Comparison of ENCODE assay signal across 32 cellular contexts in the genomic region with DNA sequence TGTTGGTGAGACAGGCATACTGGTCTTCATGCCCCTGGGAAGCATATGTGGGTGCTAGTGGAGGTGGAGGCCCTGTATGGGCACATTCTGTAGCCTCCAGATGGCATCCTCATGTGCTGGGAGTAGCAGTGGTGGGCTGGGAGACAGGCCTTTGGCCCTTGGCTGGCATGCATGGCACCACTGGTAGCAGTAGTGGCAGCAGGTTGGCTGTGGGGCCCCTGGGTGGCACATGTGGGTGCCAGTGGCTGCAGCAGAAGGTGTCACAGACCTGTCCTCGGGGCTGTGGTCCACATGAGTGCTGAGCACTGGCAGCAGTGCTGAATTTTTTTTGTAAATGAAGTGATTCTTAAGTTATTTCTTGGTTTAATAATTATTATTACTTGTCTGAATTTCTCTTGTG.
"Had no signal": no experiment of that assay in that cellular context is flagged by ENCODE, and none has a peak within 500 bp of the region (broad histone marks: within the 10 kb centered on the region; RNA-seq: fewer than 3 reads in every experiment).

No MANE protein-coding gene starts in this region.

- H3K4me1 ChIP-seq: adrenal gland had no signal

- H3K4me3 ChIP-seq: adrenal gland, body of pancreas, esophagus squamous epithelium, gastroesophageal sphincter, heart right ventricle, hepatocyte had no signal

- H2AFZ ChIP-seq: hepatocyte had no signal

- H3K4me3 Mint-ChIP-seq: activated B cell treated with CpG ODN at 0.5 μM for 24 hours; activated CD8-positive, alpha-beta T cell treated with anti-CD3 and anti-CD28 coated beads for 36 hours; activated naive CD4-positive, alpha-beta T cell treated with anti-CD3 and anti-CD28 coated beads for 36 hours; activated naive CD4-positive, alpha-beta T cell treated with anti-CD3 and anti-CD28 coated beads, Interleukin-2, amount 50 U/mL, for 24 hours; activated naive CD8-positive, alpha-beta T cell treated with anti-CD3 and anti-CD28 coated beads for 36 hours; activated naive CD8-positive, alpha-beta T cell treated with anti-CD3 and anti-CD28 coated beads, Interleukin-2, amount 50 U/mL, for 24 hours; activated T-cell treated with anti-CD3 and anti-CD28 coated beads, Interleukin-2, amount 50 U/mL, for 4 hours; activated T-helper 17 cell treated with anti-CD3 and anti-CD28 coated beads, Interleukin-2, amount 50 U/mL, for 72 hours; effector memory CD8-positive, alpha-beta T cell; T-helper 2 cell treated with Interferon-gamma antibody and Interleukin-4, amounts not matched to agents 5 μg/mL and 100 μg/mL, for 36 hours had no signal

- H3K4me2 ChIP-seq: hepatocyte had no signal

- H3K9me3 ChIP-seq: adrenal gland, body of pancreas, gastroesophageal sphincter had no signal

- H3K27ac Mint-ChIP-seq: activated B cell treated with CpG ODN at 0.5 μM for 24 hours; activated CD8-positive, alpha-beta T cell treated with anti-CD3 and anti-CD28 coated beads for 36 hours; activated naive CD4-positive, alpha-beta T cell treated with anti-CD3 and anti-CD28 coated beads for 36 hours; activated naive CD4-positive, alpha-beta T cell treated with anti-CD3 and anti-CD28 coated beads, Interleukin-2, amount 50 U/mL, for 24 hours; activated naive CD8-positive, alpha-beta T cell treated with anti-CD3 and anti-CD28 coated beads for 36 hours; activated naive CD8-positive, alpha-beta T cell treated with anti-CD3 and anti-CD28 coated beads, Interleukin-2, amount 50 U/mL, for 24 hours; activated T-helper 17 cell treated with anti-CD3 and anti-CD28 coated beads, Interleukin-2, amount 50 U/mL, for 72 hours; effector memory CD8-positive, alpha-beta T cell; T-helper 2 cell treated with Interferon-gamma antibody and Interleukin-4, amounts not matched to agents 5 μg/mL and 100 μg/mL, for 36 hours had no signal

- H3K27me3 ChIP-seq: adrenal gland, body of pancreas, esophagus squamous epithelium, gastroesophageal sphincter, heart right ventricle, hepatocyte had no signal

- DNase-seq: activated B cell treated with CpG ODN at 0.5 μM for 24 hours; activated CD4-positive, alpha-beta T cell treated with anti-CD3 and anti-CD28 coated beads for 48 hours; activated CD4-positive, alpha-beta T cell treated with anti-CD3 and anti-CD28 coated beads, Interleukin-2, amount 50 U/mL, for 1 hour; activated CD4-positive, alpha-beta T cell treated with anti-CD3 and anti-CD28 coated beads, Interleukin-2, amount 50 U/mL, for 48 hours; activated CD8-positive, alpha-beta memory T cell treated with anti-CD3 and anti-CD28 coated beads for 24 hours; activated CD8-positive, alpha-beta T cell treated with anti-CD3 and anti-CD28 coated beads for 36 hours; activated effector memory CD4-positive, alpha-beta T cell treated with Interleukin-2 at 50 U/mL for 16 hours; activated gamma-delta T cell treated with Interleukin-2 at 50 U/mL for 16 hours; activated naive CD4-positive, alpha-beta T cell treated with anti-CD3 and anti-CD28 coated beads for 36 hours; activated naive CD8-positive, alpha-beta T cell treated with anti-CD3 and anti-CD28 coated beads for 36 hours; activated naive CD8-positive, alpha-beta T cell treated with anti-CD3 and anti-CD28 coated beads, Interleukin-2, amount 50 U/mL, for 24 hours; activated T-cell treated with anti-CD3 and anti-CD28 coated beads, Interleukin-2, amount 50 U/mL, for 4 hours; adrenal gland; amygdala; aorta; body of pancreas; caudate nucleus; cortex of kidney; dermis blood vessel endothelial cell; effector CD4-positive, alpha-beta T cell; effector memory CD8-positive, alpha-beta T cell; esophagus squamous epithelium; foreskin melanocyte; heart right ventricle; T1000; WERI-Rb-1 had no signal

- H3K9me3 Mint-ChIP-seq: activated naive CD8-positive, alpha-beta T cell treated with anti-CD3 and anti-CD28 coated beads, Interleukin-2, amount 50 U/mL, for 24 hours had no signal

- H3K27me3 Mint-ChIP-seq: activated B cell treated with CpG ODN at 0.5 μM for 24 hours; activated CD8-positive, alpha-beta T cell treated with anti-CD3 and anti-CD28 coated beads for 36 hours; activated naive CD4-positive, alpha-beta T cell treated with anti-CD3 and anti-CD28 coated beads, Interleukin-2, amount 50 U/mL, for 24 hours; activated naive CD8-positive, alpha-beta T cell treated with anti-CD3 and anti-CD28 coated beads for 36 hours; activated naive CD8-positive, alpha-beta T cell treated with anti-CD3 and anti-CD28 coated beads, Interleukin-2, amount 50 U/mL, for 24 hours; activated T-helper 17 cell treated with anti-CD3 and anti-CD28 coated beads, Interleukin-2, amount 50 U/mL, for 72 hours; effector memory CD8-positive, alpha-beta T cell had no signal

- H3K4me1 Mint-ChIP-seq: activated B cell treated with CpG ODN at 0.5 μM for 24 hours; activated naive CD4-positive, alpha-beta T cell treated with anti-CD3 and anti-CD28 coated beads, Interleukin-2, amount 50 U/mL, for 24 hours; activated naive CD8-positive, alpha-beta T cell treated with anti-CD3 and anti-CD28 coated beads for 36 hours; activated naive CD8-positive, alpha-beta T cell treated with anti-CD3 and anti-CD28 coated beads, Interleukin-2, amount 50 U/mL, for 24 hours; activated T-helper 17 cell treated with anti-CD3 and anti-CD28 coated beads, Interleukin-2, amount 50 U/mL, for 72 hours had no signal

- H3K79me2 ChIP-seq: hepatocyte had no signal

- H3K27ac ChIP-seq: adrenal gland, body of pancreas, gastroesophageal sphincter, heart right ventricle, hepatocyte, WERI-Rb-1 had no signal

- H3K36me3 ChIP-seq: adrenal gland, esophagus squamous epithelium, gastroesophageal sphincter, heart right ventricle, WERI-Rb-1 had no signal

- ATAC-seq: activated CD4-positive, CD25-positive, alpha-beta regulatory T cell treated with anti-CD3 and anti-CD28 coated beads, Interleukin-2, amount 50 U/mL, for 24 hours; activated CD8-positive, alpha-beta T cell treated with anti-CD3 and anti-CD28 coated beads for 36 hours; activated naive CD8-positive, alpha-beta T cell treated with anti-CD3 and anti-CD28 coated beads, Interleukin-2, amount 50 U/mL, for 24 hours; activated T-cell treated with anti-CD3 and anti-CD28 coated beads, Interleukin-2, amount 50 U/mL, for 4 hours; activated T-helper 17 cell treated with anti-CD3 and anti-CD28 coated beads, Interleukin-2, amount 50 U/mL, for 72 hours; body of pancreas; effector memory CD8-positive, alpha-beta T cell; gastroesophageal sphincter; heart right ventricle had no signal
